In the genomic region with DNA sequence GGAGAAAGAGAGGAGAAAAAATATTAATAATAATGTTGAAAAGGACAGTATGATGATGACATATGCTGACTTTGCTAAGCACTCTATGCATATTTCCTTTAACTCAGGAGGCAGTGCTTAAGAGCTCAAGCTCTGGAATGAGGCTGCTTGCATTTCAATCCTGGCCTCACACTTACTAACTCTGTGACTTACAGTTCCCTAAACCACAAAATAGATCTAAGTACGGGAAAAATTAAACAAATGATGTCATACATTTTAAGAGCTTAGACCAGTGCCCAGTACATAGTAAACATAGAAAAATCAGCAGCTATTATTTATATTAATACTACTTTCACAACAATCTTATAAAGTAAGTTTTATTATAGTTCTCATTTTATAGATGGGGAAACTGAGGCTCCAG, we compare ENCODE assay signal across 1 cellular context.
TF ChIP-seq lines count a peak whose summit lies in the region.

No MANE protein-coding gene starts in this region.

TF ChIP-seq in HEK293, 187 proteins besides CTCF, POLR2A, EP300 and RAD21 (continued from another document):
- TF ChIP-seq ZNF571 (tag by site-specific recombination; IDR thresholded peaks at IDR 0.05), result no peak
- TF ChIP-seq ZNF24 (tag by site-specific recombination; IDR thresholded peaks at IDR 0.05), result 0 out of 2 replicates have a peak, but pooled peaks have one; percentile 44
- TF ChIP-seq ZNF558 (tag by site-specific recombination; IDR thresholded peaks at IDR 0.05), result 0 out of 2 replicates have a peak, but pooled peaks have one; percentile 19
- TF ChIP-seq KLF1 (tag by site-specific recombination; IDR thresholded peaks at IDR 0.05), result no peak
- TF ChIP-seq, protein P1, sequence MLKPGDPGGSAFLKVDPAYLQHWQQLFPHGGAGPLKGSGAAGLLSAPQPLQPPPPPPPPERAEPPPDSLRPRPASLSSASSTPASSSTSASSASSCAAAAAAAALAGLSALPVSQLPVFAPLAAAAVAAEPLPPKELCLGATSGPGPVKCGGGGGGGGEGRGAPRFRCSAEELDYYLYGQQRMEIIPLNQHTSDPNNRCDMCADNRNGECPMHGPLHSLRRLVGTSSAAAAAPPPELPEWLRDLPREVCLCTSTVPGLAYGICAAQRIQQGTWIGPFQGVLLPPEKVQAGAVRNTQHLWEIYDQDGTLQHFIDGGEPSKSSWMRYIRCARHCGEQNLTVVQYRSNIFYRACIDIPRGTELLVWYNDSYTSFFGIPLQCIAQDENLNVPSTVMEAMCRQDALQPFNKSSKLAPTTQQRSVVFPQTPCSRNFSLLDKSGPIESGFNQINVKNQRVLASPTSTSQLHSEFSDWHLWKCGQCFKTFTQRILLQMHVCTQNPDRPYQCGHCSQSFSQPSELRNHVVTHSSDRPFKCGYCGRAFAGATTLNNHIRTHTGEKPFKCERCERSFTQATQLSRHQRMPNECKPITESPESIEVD (tag by site-specific recombination; IDR thresholded peaks at IDR 0.05), result peak; percentile 62
- no peak for TF ChIP-seq ZNF211 (tag by site-specific recombination; IDR thresholded peaks at IDR 0.05; ENCODE audit: low read depth)
- no peak for TF ChIP-seq GLIS1 (tag by site-specific recombination; IDR thresholded peaks at IDR 0.05)
- TF ChIP-seq ZNF23 (tag by site-specific recombination; IDR thresholded peaks at IDR 0.05; ENCODE audit: borderline replicate concordance), result no peak
- TF ChIP-seq ZNF664 (tag by site-specific recombination; IDR thresholded peaks at IDR 0.05), result peak; percentile 94
- no peak for TF ChIP-seq ZNF585B (tag by site-specific recombination; IDR thresholded peaks at IDR 0.05)
- TF ChIP-seq ZNF549 (tag by site-specific recombination; IDR thresholded peaks at IDR 0.05), result peak; percentile 53; the same call in 1 of the 2 replicates
- TF ChIP-seq ZNF366 (tag by site-specific recombination; conservative IDR thresholded peaks at IDR 0.05), result peak; percentile 44
- no peak for TF ChIP-seq ZNF837 (tag by site-specific recombination; IDR thresholded peaks at IDR 0.05)
- peak; percentile 77 for TF ChIP-seq ZNF629 (tag by site-specific recombination; IDR thresholded peaks at IDR 0.05)
